8 cellular contexts compared by ENCODE assay signal in the genomic region with DNA sequence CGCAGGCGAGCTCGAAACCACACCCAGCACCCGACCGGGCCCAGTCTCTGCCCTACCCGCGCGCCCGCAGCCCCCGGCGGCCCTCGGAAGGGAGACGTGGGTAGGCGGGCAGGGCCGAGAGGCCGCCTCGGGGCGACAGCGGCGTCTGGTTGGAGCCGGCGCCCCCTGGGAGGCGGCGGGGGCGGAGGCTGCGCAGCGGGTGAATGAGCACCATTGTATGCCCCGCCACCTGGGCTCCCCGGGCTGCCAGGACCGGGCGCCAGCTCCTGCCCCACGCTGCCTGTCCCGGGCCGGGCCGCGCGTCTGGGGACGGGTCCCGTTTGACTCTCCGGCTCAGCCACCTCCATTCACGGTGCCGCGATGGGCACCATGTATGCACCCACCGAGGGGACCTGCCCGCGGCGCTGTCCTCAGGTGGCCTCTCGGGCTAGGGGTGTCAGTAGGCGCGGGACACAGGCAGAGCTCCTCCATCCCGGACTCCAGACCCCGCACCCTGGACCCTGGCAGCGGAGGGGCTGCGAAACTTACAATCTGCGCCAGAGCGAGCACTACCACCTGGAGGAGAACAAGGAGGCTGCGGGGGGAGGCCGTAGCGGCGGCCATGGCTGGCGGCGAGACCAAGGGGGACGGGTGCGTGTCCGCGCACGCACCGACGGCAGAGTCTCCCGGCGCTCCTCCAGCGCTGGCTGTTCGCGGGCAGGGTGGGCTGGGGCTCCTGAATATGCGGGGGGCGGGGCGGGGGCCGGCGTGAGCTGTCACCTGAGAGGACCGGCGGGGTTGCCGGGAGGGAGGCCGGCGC. TPM values are rescaled to one million over a fixed set of nuclear protein-coding genes. Genes with fewer than 3 reads are reported as not detected.
DNase-seq lines count a peak whose midpoint lies in the region; ATAC-seq and TF ChIP-seq lines count a peak whose summit lies in the region.

A gene (minus strand): TSS at position 692 of the 799 bp plus-strand sequence. CDS start 89 bp downstream, at position 603.

- ATAC-seq in lung (ENCODE audit: insufficient read depth, low FRiP score) = peak; percentile 24

- intact Hi-C loops in posterior vena cava (cut with DNase I) = loop anchor here in 1 of 2 donors (5.0 kb wide), 1 partner anchor 154 kb away; a partner anchor contains a TSS

- no peaks in the 10 kb centered on the region for H3K9me3 ChIP-seq in lung (ENCODE audit: control insufficient read depth in 2 of 2, insufficient read depth in 1 of 2, low read length in 1 of 2)

- H3K36me3 ChIP-seq in lung (ENCODE audit: control insufficient read depth in 2 of 2, insufficient read depth in 2 of 2, low read length in 2 of 2) = no peaks in the 10 kb centered on the region

- DNase-seq in DMS 273 treated with DMSO at 0.1 percent for 48 hours (lab: John Stamatoyannopoulos, UW) (peak; percentile 96), NCI-H1092 treated with DMSO at 0.1 percent for 48 hours (lab: John Stamatoyannopoulos, UW) (peak; percentile 82), dermis blood vessel endothelial cell (peak; percentile 28), lung (ENCODE audit: low spot score) (no peak), posterior vena cava (ENCODE audit: low spot score) (no peak), 8988T (no peak)
- DNase-seq in activated CD4-positive, alpha-beta T cell treated with anti-CD3 and anti-CD28 coated beads for 4 hours = peak; percentile 51 to 56
- peak; percentile 20 for DNase-seq in stimulated activated CD8-positive, alpha-beta memory T cell treated with anti-CD3 and anti-CD28 coated beads, Interleukin-12 subunit alpha, Interleukin-12 subunit beta, amount 100 ng/mL, for 24 hours (ENCODE audit: extremely low read depth)

- TF ChIP-seq CTCF in lung (IDR thresholded peaks at IDR 0.05; ENCODE audit: control extremely low read depth, extremely low read depth) = no peak

- no peak within 1 kb of the TSS for H3K4me3 ChIP-seq in lung

- H3K27me3 ChIP-seq in lung (ENCODE audit: control insufficient read depth, insufficient read depth) = no peaks in the 10 kb centered on the region

- 1% methylated on average over 36 to 84 of the region's 84 CpGs for WGBS in lung, 2 donors

- H3K27ac ChIP-seq in lung (ENCODE audit: low read depth in 1 of 2, low read length in 1 of 2) = no peak within 1 kb of the TSS

- H3K4me1 ChIP-seq in lung (ENCODE audit: control insufficient read depth in 2 of 2, insufficient read depth in 2 of 2, low read length in 2 of 2) = peaks cover 0 to 4% of the 10 kb centered on the region in 2 donors

RNA-seq across cellular contexts. Expression of the gene that starts here (rescaled TPM):
- total RNA-seq in dermis blood vessel endothelial cell (0.60 and 1.2 TPM in 2 replicates), lung (10 to 100 TPM in 1 of 2 donors, 1 to 10 TPM in 1; 6.6 to 16.0 TPM), posterior vena cava (1 to 10 TPM in 1 of 2 donors, under 1 TPM in 1; 0.67 to 3.1 TPM)
- 10 to 100 TPM in 1 of 2 donors, 1 to 10 TPM in 1; 3.7 to 12.1 TPM for polyA plus RNA-seq in lung

Comparison
In these comparisons a context has a peak if more than half of its experiments do, and no peak if none do; other contexts are left out.
1. DNase-seq: peak in DMS 273 treated with DMSO at 0.1 percent for 48 hours (single experiment), NCI-H1092 treated with DMSO at 0.1 percent for 48 hours (single experiment), activated CD4-positive, alpha-beta T cell treated with anti-CD3 and anti-CD28 coated beads for 4 hours (2 of 2), dermis blood vessel endothelial cell (single experiment) and stimulated activated CD8-positive, alpha-beta memory T cell treated with anti-CD3 and anti-CD28 coated beads, Interleukin-12 subunit alpha, Interleukin-12 subunit beta, amount 100 ng/mL, for 24 hours (single experiment); none in lung (single experiment), posterior vena cava (single experiment) and 8988T (single experiment).